In genomic region chr4:144283496-144283895, GRCh38 we compare ENCODE assay signal across 1 cellular context.
TF ChIP-seq lines count a peak whose summit lies in the region.

No MANE protein-coding gene starts in this region.

TF ChIP-seq in H1, 55 proteins besides CTCF, POLR2A, EP300 and RAD21:
- TF ChIP-seq KDM4A (IDR thresholded peaks at IDR 0.05; ENCODE audit: low read depth, low read length, severe bottlenecking) = no peak
- TF ChIP-seq CHD7 (IDR thresholded peaks at IDR 0.05; ENCODE audit: insufficient replicate concordance, low read length) = no peak
- no peak for TF ChIP-seq SP2 (IDR thresholded peaks at IDR 0.05; ENCODE audit: low read length)
- no peak for TF ChIP-seq MAX (IDR thresholded peaks at IDR 0.05)
- no peak for TF ChIP-seq NRF1 (IDR thresholded peaks at IDR 0.05; ENCODE audit: low read depth, low read length)
- TF ChIP-seq JUN (IDR thresholded peaks at IDR 0.05; ENCODE audit: low read depth, low read length) = no peak
- no peak for TF ChIP-seq FOSL1 (IDR thresholded peaks at IDR 0.05; ENCODE audit: insufficient read depth, low read depth, low read length)
- TF ChIP-seq RBBP5 (IDR thresholded peaks at IDR 0.05; ENCODE audit: borderline replicate concordance, low read depth, low read length) = no peak
- no peak for TF ChIP-seq E2F6 (IDR thresholded peaks at IDR 0.05)
- no peak for TF ChIP-seq SP1 (IDR thresholded peaks at IDR 0.05; ENCODE audit: low read depth, low read length)
- no peak for TF ChIP-seq TAF1 (IDR thresholded peaks at IDR 0.05; ENCODE audit: low read depth, low read length)
- TF ChIP-seq JUND (IDR thresholded peaks at IDR 0.05; ENCODE audit: low read length) = no peak
- TF ChIP-seq CEBPB (IDR thresholded peaks at IDR 0.05; ENCODE audit: low read depth, low read length) = no peak
- no peak for TF ChIP-seq CHD2 (IDR thresholded peaks at IDR 0.05; ENCODE audit: low read length)
- no peak for TF ChIP-seq SUZ12 (IDR thresholded peaks at IDR 0.05; ENCODE audit: low read length)
- TF ChIP-seq RFX5 (IDR thresholded peaks at IDR 0.05; ENCODE audit: borderline replicate concordance, low read depth, low read length) = no peak
- TF ChIP-seq EZH2 (IDR thresholded peaks at IDR 0.05; ENCODE audit: low read depth, low read length, severe bottlenecking) = no peak
- TF ChIP-seq BCL11A (IDR thresholded peaks at IDR 0.05; ENCODE audit: low read depth in 2 of 2, low read length in 2 of 2) = no peak
TF ChIP-seq in H1: peak in this region for 0.
